Comparison of ENCODE assay signal across 8 cellular contexts in the genomic region with DNA sequence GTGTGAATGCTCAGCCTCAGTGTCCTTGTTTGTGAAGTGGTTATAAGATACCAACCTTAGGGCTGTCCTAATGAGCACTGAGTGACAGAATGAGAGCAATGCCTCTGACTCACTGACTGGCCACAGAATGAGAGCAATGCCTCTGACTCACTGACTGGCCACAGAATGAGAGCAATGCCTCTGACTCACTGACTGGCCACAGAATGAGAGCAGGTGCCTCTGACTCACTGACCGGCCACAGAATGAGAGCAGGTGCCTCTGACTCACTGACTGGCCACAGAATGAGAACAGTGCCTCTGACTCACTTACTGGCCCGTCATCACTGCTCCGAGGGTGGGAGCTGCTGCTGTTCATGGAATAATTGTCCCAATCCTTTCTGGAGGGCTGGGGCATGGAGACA.
DNase-seq lines count a peak whose midpoint lies in the region; ATAC-seq, FAIRE-seq and TF ChIP-seq lines count a peak whose summit lies in the region.
"Not testable (repeated sequence)": the region's sequence is repeated elsewhere in the genome, so short reads cannot be mapped to it uniquely, and the experiment has no call there.

No MANE protein-coding gene starts in this region.

- WGBS in GM23248 (ENCODE audit: low coverage in 1 of 2, low lambda C conversion rate in 2 of 2, missing lambda C conversion rate in 2 of 2), 2 experiments = 4 to 5% methylated on average over 3 of the region's 3 CpGs
- WGBS in K562 (ENCODE audit: insufficient coverage, low coverage, missing lambda C conversion rate) = 0% methylated on average over 2 of the region's 3 CpGs
- 47% methylated on average over 3 of the region's 3 CpGs for WGBS in hepatocyte (ENCODE audit: low lambda C conversion rate, missing lambda C conversion rate)
- WGBS in psoas muscle, 3 donors = 14 to 20% (median 14%) methylated on average over 3 of the region's 3 CpGs

- not testable (repeated sequence) for H3K36me3 Mint-ChIP-seq in activated CD4-positive, alpha-beta memory T cell treated with anti-CD3 and anti-CD28 coated beads, Interleukin-2, amount 10 ng/mL, durations not matched to agents 7 days and 5 days (ENCODE audit: low read depth)

- FAIRE-seq in RCC 7860 (lab: Jason Lieb, UNC); K562 (lab: Jason Lieb, UNC): not testable (repeated sequence)

- not testable (repeated sequence) for H3K4me1 Mint-ChIP-seq in activated CD4-positive, alpha-beta memory T cell treated with anti-CD3 and anti-CD28 coated beads, Interleukin-2, amount 10 ng/mL, durations not matched to agents 7 days and 5 days

- not testable (repeated sequence) for H3K36me3 ChIP-seq in GM23248 (ENCODE audit: low read depth); K562 (ENCODE audit: control insufficient read depth, insufficient read depth, low read length); hepatocyte (replicated peaks; ENCODE audit: insufficient read depth, low read depth); psoas muscle (ENCODE audit: insufficient read depth in 1 of 2, low read depth in 1 of 2)

- not testable (repeated sequence) for TF ChIP-seq POLR2A in K562 (conservative IDR thresholded peaks at IDR 0.05)

- not testable (repeated sequence) for H3K9me1 ChIP-seq in K562 (ENCODE audit: control insufficient read depth, insufficient read depth, low read length)

- intact Hi-C loops in K562 (cut with micrococcal nuclease); psoas muscle (cut with DNase I): not testable (repeated sequence)

- not testable (repeated sequence) for H3K27me3 Mint-ChIP-seq in activated CD4-positive, alpha-beta memory T cell treated with anti-CD3 and anti-CD28 coated beads, Interleukin-2, amount 10 ng/mL, durations not matched to agents 7 days and 5 days

- in situ Hi-C loops in GM23248 (cut with MboI); K562 (cut with MboI): not testable (repeated sequence)

- not testable (repeated sequence) for TF ChIP-seq EP300 in K562 (IDR thresholded peaks at IDR 0.05; ENCODE audit: low read length)

- not testable (repeated sequence) for H3K4me2 ChIP-seq in GM23248 (ENCODE audit: unreplicated experiment); K562 (ENCODE audit: insufficient read depth, low read length); hepatocyte

- H3K4me1 ChIP-seq in GM23248 (ENCODE audit: insufficient read depth); K562 (replicated peaks in 1 of 2; ENCODE audit: control insufficient read depth in 2 of 2, insufficient read depth in 2 of 2, low read length in 2 of 2); hepatocyte (ENCODE audit: insufficient read depth); psoas muscle: not testable (repeated sequence)

- DNase-seq in A172 (ENCODE audit: low spot score) (peak; percentile 59), GM23248 (peak; percentile 6), M059J (ENCODE audit: low read depth) (peak; percentile 31), RCC 7860 (ENCODE audit: low spot score) (peak; percentile 17), hepatocyte (ENCODE audit: low spot score) (peak; percentile 72), psoas muscle (peak in 1 of 2 donors; percentile 39)
- DNase-seq in activated CD4-positive, alpha-beta memory T cell treated with anti-CD3 and anti-CD28 coated beads, Interleukin-2, amount 10 ng/mL, durations not matched to agents 7 days and 5 days = peak; percentile 9
- not testable (repeated sequence) for DNase-seq in K562 (ENCODE audit: extremely low read depth in 1 of 4, low spot score in 3 of 4)

- H3K79me2 ChIP-seq in GM23248 (ENCODE audit: insufficient read depth); K562 (ENCODE audit: control insufficient read depth, insufficient read depth, low read length); hepatocyte: not testable (repeated sequence)

- H3K4me3 ChIP-seq in GM23248, K562, hepatocyte, psoas muscle: not testable (repeated sequence)

- H3K27ac ChIP-seq in GM23248; K562 (ENCODE audit: extremely low read depth, low read depth, low read length); psoas muscle: not testable (repeated sequence)
- H3K27ac ChIP-seq in hepatocyte = peak overlapping the region; percentile 73

- H3K9me2 ChIP-seq in GM23248 (ENCODE audit: insufficient read depth); hepatocyte (replicated peaks; ENCODE audit: insufficient read depth): not testable (repeated sequence)

- not testable (repeated sequence) for H3K9me3 Mint-ChIP-seq in activated CD4-positive, alpha-beta memory T cell treated with anti-CD3 and anti-CD28 coated beads, Interleukin-2, amount 10 ng/mL, durations not matched to agents 7 days and 5 days

- H3F3A ChIP-seq in GM23248 (ENCODE audit: insufficient read depth) = not testable (repeated sequence)

- not testable (repeated sequence) for H3K9me3 ChIP-seq in GM23248 (ENCODE audit: low read depth); K562 (replicated peaks; ENCODE audit: control insufficient read depth, insufficient read depth, low read depth, low read length); hepatocyte (ENCODE audit: low read depth); psoas muscle

- H3K4me3 Mint-ChIP-seq in activated CD4-positive, alpha-beta memory T cell treated with anti-CD3 and anti-CD28 coated beads, Interleukin-2, amount 10 ng/mL, durations not matched to agents 7 days and 5 days = not testable (repeated sequence)

- BruUV-seq in K562 (replicated peaks; lab: Mats Ljungman, UMichigan) = not testable (repeated sequence)

- H3K9ac ChIP-seq in GM23248; K562 (ENCODE audit: insufficient read depth in 1 of 2, low read depth in 2 of 2, low read length in 2 of 2): not testable (repeated sequence)

- H3K27ac Mint-ChIP-seq in activated CD4-positive, alpha-beta memory T cell treated with anti-CD3 and anti-CD28 coated beads, Interleukin-2, amount 10 ng/mL, durations not matched to agents 7 days and 5 days = not testable (repeated sequence)

- POLR2A ChIA-PET in activated CD4-positive, alpha-beta memory T cell treated with anti-CD3 and anti-CD28 coated beads, Interleukin-2, amount 10 ng/mL, durations not matched to agents 7 days and 5 days (lab: Charles Lee) = not testable (repeated sequence)
- POLR2A ChIA-PET in K562 (lab: Yijun Ruan, JAX) = interaction anchor here (1.2 kb wide), 1 partner anchor 12 kb away, joined by 3 read pairs; no protein-coding TSS in a partner anchor

- TF ChIP-seq CTCF in K562 (IDR thresholded peaks at IDR 0.05 in 2 of 3, conservative IDR thresholded peaks at IDR 0.05 in 1 of 3; ENCODE audit: insufficient read depth in 2 of 3, low read depth in 1 of 3, low read length in 3 of 3); hepatocyte (IDR thresholded peaks at IDR 0.05; ENCODE audit: poor library complexity); psoas muscle (IDR thresholded peaks at IDR 0.05): not testable (repeated sequence)

- not testable (repeated sequence) for ATAC-seq in K562
- ATAC-seq in psoas muscle = peak; percentile 36 to 83 (median 56)

- H3K27me3 ChIP-seq in GM23248 (replicated peaks; ENCODE audit: insufficient read depth); K562 (ENCODE audit: control insufficient read depth in 2 of 2, insufficient read depth in 2 of 2, low read length in 2 of 2); hepatocyte; psoas muscle (ENCODE audit: insufficient read depth in 3 of 3, low read length in 2 of 3): not testable (repeated sequence)

- H4K20me1 ChIP-seq in GM23248 (ENCODE audit: insufficient read depth); K562 (replicated peaks; ENCODE audit: control insufficient read depth, insufficient read depth, low read length); hepatocyte (ENCODE audit: insufficient read depth, poor library complexity, severe bottlenecking): not testable (repeated sequence)

- TF ChIP-seq RAD21 in K562 (CRISPR knock-in tag; conservative IDR thresholded peaks at IDR 0.05 in 1 of 2, IDR thresholded peaks at IDR 0.05 in 1 of 2) = not testable (repeated sequence)

- H2AFZ ChIP-seq in GM23248; K562 (ENCODE audit: low read depth, low read length); hepatocyte: not testable (repeated sequence)

- CTCF ChIA-PET in activated CD4-positive, alpha-beta memory T cell treated with anti-CD3 and anti-CD28 coated beads, Interleukin-2, amount 10 ng/mL, durations not matched to agents 7 days and 5 days (lab: Charles Lee); K562 (lab: Yijun Ruan, JAX; ENCODE audit: low intra/inter-chr PET ratio): not testable (repeated sequence)

TF ChIP-seq in K562, 482 proteins besides CTCF, POLR2A, EP300 and RAD21 (continues in another document):
- TF ChIP-seq, protein P1, sequence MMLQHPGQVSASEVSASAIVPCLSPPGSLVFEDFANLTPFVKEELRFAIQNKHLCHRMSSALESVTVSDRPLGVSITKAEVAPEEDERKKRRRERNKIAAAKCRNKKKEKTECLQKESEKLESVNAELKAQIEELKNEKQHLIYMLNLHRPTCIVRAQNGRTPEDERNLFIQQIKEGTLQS (IDR thresholded peaks at IDR 0.05) = peak; percentile 74
- TF ChIP-seq, protein P1 (CRISPR knock-in tag; conservative IDR thresholded peaks at IDR 0.05) = not testable (repeated sequence)
- TF ChIP-seq JUN (IDR thresholded peaks at IDR 0.05; ENCODE audit: borderline replicate concordance, low read depth, low read length) = 0 out of 2 replicates have a peak, but pooled peaks have one; percentile 65
- TF ChIP-seq JUN (CRISPR knock-in tag; IDR thresholded peaks at IDR 0.05; ENCODE audit: borderline replicate concordance) = not testable (repeated sequence)
- peak in 1 of 2 experiments; percentile 40; a peak in 1 of 4 replicates for TF ChIP-seq TRIM24 (IDR thresholded peaks at IDR 0.05)
